9 cellular contexts compared by ENCODE assay signal in the genomic region with DNA sequence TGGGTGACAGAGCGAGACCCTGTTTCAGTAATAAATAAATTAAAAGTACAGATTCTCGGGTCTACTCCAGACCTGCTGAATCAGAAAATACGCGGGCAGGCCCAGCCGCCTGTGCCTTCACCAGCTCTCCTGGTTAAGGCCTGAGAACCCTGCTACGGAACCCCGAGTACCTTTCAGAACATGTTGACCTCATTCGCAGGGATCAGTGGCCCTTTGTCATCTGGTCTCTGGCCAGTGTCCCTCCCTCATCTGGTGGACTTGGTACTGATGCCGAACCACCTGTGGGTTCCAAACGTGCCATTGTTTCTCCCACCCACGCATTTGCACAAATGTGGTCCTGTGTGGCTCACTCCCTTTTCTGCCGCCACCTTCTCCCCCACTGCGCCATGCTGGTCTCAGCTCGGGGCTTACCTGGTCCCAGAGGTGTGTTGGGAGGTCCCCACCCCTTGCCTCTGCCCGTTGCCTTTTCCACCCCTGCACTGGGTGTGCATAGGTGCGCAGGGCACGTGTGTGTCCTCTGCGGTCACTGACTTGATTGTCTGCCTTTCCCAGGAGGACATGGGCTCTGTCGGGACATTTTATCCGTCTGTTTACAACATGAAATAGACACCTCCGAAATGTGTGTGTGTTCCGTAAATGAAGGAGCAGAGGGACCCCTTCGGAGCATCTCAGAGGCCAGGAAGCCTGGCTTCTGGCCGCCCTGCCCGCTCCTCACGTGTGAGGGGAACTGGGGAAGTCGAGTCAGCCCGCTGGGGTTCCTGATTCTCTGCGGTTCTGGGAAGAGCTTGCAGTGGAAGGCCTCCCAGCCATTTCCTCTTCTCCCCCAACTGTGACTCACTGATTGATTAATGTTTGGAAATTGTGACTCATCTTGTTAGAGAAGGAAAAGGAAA.
DNase-seq lines count a peak whose midpoint lies in the region; ATAC-seq and TF ChIP-seq lines count a peak whose summit lies in the region.
"Had no signal": no experiment of that assay in that cellular context is flagged by ENCODE, and none has a peak within 500 bp of the region (broad histone marks: within the 10 kb centered on the region; RNA-seq: fewer than 3 reads in every experiment).

No MANE protein-coding gene starts in this region.

- H3K4me1 ChIP-seq in ACC112 (ENCODE audit: control insufficient read depth, insufficient read depth, low read length, unreplicated experiment) (peaks cover 32% of the 10 kb centered on the region), HUES48 (ENCODE audit: control insufficient read depth, insufficient read depth, low read length) (peaks cover 14% of the 10 kb centered on the region), mesodermal cell (ENCODE audit: control insufficient read depth, insufficient read depth, low read length, poor library complexity, severe bottlenecking) (peaks cover 35% of the 10 kb centered on the region)

- H3K4me3 ChIP-seq in ACC112 (ENCODE audit: low read depth, low read length) (peak overlapping the region; percentile 58; the same call in 1 of the 2 replicates), HUES48 (ENCODE audit: low read depth, low read length) (no peak overlapping the region), mesodermal cell (ENCODE audit: extremely low read depth, insufficient read depth, low read length, poor library complexity, severe bottlenecking) (no peak overlapping the region)

- ATAC-seq in activated CD4-positive, CD25-positive, alpha-beta regulatory T cell treated with anti-CD3 and anti-CD28 coated beads, Interleukin-2, amount 50 U/mL, for 24 hours = no peak
- ATAC-seq in GM21367 (IDR thresholded peaks at IDR 0.05; ENCODE audit: unreplicated experiment) = no peak

- no peaks in the 10 kb centered on the region for H3K27me3 ChIP-seq in ACC112 (ENCODE audit: insufficient read depth, low read length)
- no peaks in the 10 kb centered on the region for H3K27me3 ChIP-seq in HUES48 (ENCODE audit: control insufficient read depth, insufficient read depth, low read length)

- H2AFZ ChIP-seq in ACC112 (ENCODE audit: low read length, unreplicated experiment) = no peak overlapping the region

- H3K27me3 Mint-ChIP-seq in brain = peaks cover 6% of the 10 kb centered on the region

- peak overlapping the region in 3 of 5 experiments; percentile 19 to 86 (median 84) for H3K27ac Mint-ChIP-seq in brain

- peaks cover 16% of the 10 kb centered on the region for H3K79me2 ChIP-seq in ACC112 (ENCODE audit: control insufficient read depth, insufficient read depth, low read length, unreplicated experiment)

- H3K27ac ChIP-seq in ACC112 (ENCODE audit: low read depth, low read length) (peak overlapping the region; percentile 99), HUES48 (ENCODE audit: low read depth, low read length) (peak overlapping the region; percentile 1), mesodermal cell (ENCODE audit: low read depth, low read length, severe bottlenecking) (peak overlapping the region; percentile 97)

- 94 to 95% methylated on average over 23 to 25 of the region's 29 CpGs for WGBS in mesodermal cell (ENCODE audit: insufficient coverage in 2 of 2), 2 experiments

- no peaks in the 10 kb centered on the region for H3K9me3 Mint-ChIP-seq in brain

- TF ChIP-seq CTCF in brain (conservative IDR thresholded peaks at IDR 0.05) = no peak

- H3K9me3 ChIP-seq in HUES48 (ENCODE audit: control insufficient read depth, insufficient read depth, low read length) (no peaks in the 10 kb centered on the region), mesodermal cell (ENCODE audit: control insufficient read depth, low read length) (no peaks in the 10 kb centered on the region)

- H3K36me3 Mint-ChIP-seq in brain = peaks cover 6% of the 10 kb centered on the region

- no peaks in the 10 kb centered on the region for H3K36me3 ChIP-seq in ACC112 (ENCODE audit: insufficient read depth, low read length)
- no peaks in the 10 kb centered on the region for H3K36me3 ChIP-seq in HUES48 (ENCODE audit: control insufficient read depth, insufficient read depth, low read length)
- peaks cover 9% of the 10 kb centered on the region for H3K36me3 ChIP-seq in mesodermal cell (ENCODE audit: control insufficient read depth, insufficient read depth, low read length)

- H3K4me3 Mint-ChIP-seq in brain = no peak overlapping the region

- no peak overlapping the region for H3K9ac ChIP-seq in HUES48 (ENCODE audit: low read depth, low read length)

- peaks cover 44% of the 10 kb centered on the region for H3K4me1 Mint-ChIP-seq in brain

- DNase-seq in NCI-H446 (lab: John Stamatoyannopoulos, UW) (no peak), KG1 (lab: John Stamatoyannopoulos, UW) (no peak)
- DNase-seq: activated CD8-positive, alpha-beta memory T cell treated with anti-CD3 and anti-CD28 coated beads, Interleukin-2, amount 50 U/mL, for 48 hours had no signal

Comparison
In these comparisons a context has a peak if more than half of its experiments do, and no peak if none do; other contexts are left out.
1. H3K27ac ChIP-seq: peak in every context shown above with its lines; median percentile 99 in ACC112; 97 in mesodermal cell; 1 in HUES48.